In genomic region chr5:163310992-163311391, GRCh38 we compare ENCODE assay signal across 20 cellular contexts.
"Had no signal": no experiment of that assay in that cellular context is flagged by ENCODE, and none has a peak within 500 bp of the region (broad histone marks: within the 10 kb centered on the region; RNA-seq: fewer than 3 reads in every experiment).

No MANE protein-coding gene starts in this region.

- H3K4me1 Mint-ChIP-seq: activated CD4-positive, alpha-beta T cell treated with anti-CD3 and anti-CD28 coated beads, Interleukin-2, amount 10 ng/mL, durations not matched to agents 7 days and 5 days; activated naive CD8-positive, alpha-beta T cell treated with anti-CD3 and anti-CD28 coated beads for 36 hours; brain; central memory CD8-positive, alpha-beta T cell; memory B cell; stimulated activated naive B cell treated with anti-CD40 and anti-IgM and Interleukin-4, amounts not matched to agents 10 μg/mL and 1 μg/mL and 100 μg/mL, for 72 hours; T-helper 17 cell had no signal

- H3K27ac Mint-ChIP-seq: activated CD4-positive, alpha-beta T cell treated with anti-CD3 and anti-CD28 coated beads, Interleukin-2, amount 10 ng/mL, durations not matched to agents 7 days and 5 days; activated naive CD8-positive, alpha-beta T cell treated with anti-CD3 and anti-CD28 coated beads for 36 hours; brain; memory B cell; stimulated activated naive B cell treated with anti-CD40 and anti-IgM and Interleukin-4, amounts not matched to agents 10 μg/mL and 1 μg/mL and 100 μg/mL, for 72 hours; T-helper 17 cell; WTC11 had no signal

- DNase-seq: activated CD4-positive, alpha-beta T cell treated with anti-CD3 and anti-CD28 coated beads, Interleukin-2, amount 10 ng/mL, durations not matched to agents 7 days and 5 days; activated gamma-delta T cell treated with Interleukin-2 at 50 U/mL for 16 hours; activated naive CD8-positive, alpha-beta T cell treated with anti-CD3 and anti-CD28 coated beads for 36 hours; activated T-cell treated with anti-CD3 and anti-CD28 coated beads, Interleukin-2, amount 50 U/mL, for 4 hours; effector CD4-positive, alpha-beta T cell; foreskin fibroblast; hippocampal formation; kidney; left ventricle myocardium inferior; mucosa of descending colon; naive thymus-derived CD4-positive, alpha-beta T cell; retina; stimulated activated CD4-positive, alpha-beta T cell treated with anti-CD3 and anti-CD28 coated beads, Interleukin-4, amount 100 ng/mL, for 1 hour; stimulated activated naive B cell treated with anti-CD40 and anti-IgM and Interleukin-4, amounts not matched to agents 10 μg/mL and 1 μg/mL and 100 μg/mL, for 72 hours; T-helper 17 cell; thyroid gland had no signal

- ATAC-seq: activated T-cell treated with anti-CD3 and anti-CD28 coated beads, Interleukin-2, amount 50 U/mL, for 4 hours; mucosa of descending colon; naive thymus-derived CD4-positive, alpha-beta T cell; stimulated activated naive B cell treated with anti-CD40 and anti-IgM and Interleukin-4, amounts not matched to agents 10 μg/mL and 1 μg/mL and 100 μg/mL, for 72 hours; T-helper 17 cell had no signal

- H3K36me3 Mint-ChIP-seq: activated naive CD8-positive, alpha-beta T cell treated with anti-CD3 and anti-CD28 coated beads for 36 hours; brain; memory B cell; stimulated activated naive B cell treated with anti-CD40 and anti-IgM and Interleukin-4, amounts not matched to agents 10 μg/mL and 1 μg/mL and 100 μg/mL, for 72 hours had no signal

- H3K27me3 Mint-ChIP-seq: activated CD4-positive, alpha-beta T cell treated with anti-CD3 and anti-CD28 coated beads, Interleukin-2, amount 10 ng/mL, durations not matched to agents 7 days and 5 days; activated naive CD8-positive, alpha-beta T cell treated with anti-CD3 and anti-CD28 coated beads for 36 hours; brain; memory B cell; naive thymus-derived CD4-positive, alpha-beta T cell; stimulated activated naive B cell treated with anti-CD40 and anti-IgM and Interleukin-4, amounts not matched to agents 10 μg/mL and 1 μg/mL and 100 μg/mL, for 72 hours; T-helper 17 cell had no signal

- H3K4me3 Mint-ChIP-seq: activated CD4-positive, alpha-beta T cell treated with anti-CD3 and anti-CD28 coated beads, Interleukin-2, amount 10 ng/mL, durations not matched to agents 7 days and 5 days; activated naive CD8-positive, alpha-beta T cell treated with anti-CD3 and anti-CD28 coated beads for 36 hours; activated T-cell treated with anti-CD3 and anti-CD28 coated beads, Interleukin-2, amount 50 U/mL, for 4 hours; brain; central memory CD8-positive, alpha-beta T cell; memory B cell; stimulated activated naive B cell treated with anti-CD40 and anti-IgM and Interleukin-4, amounts not matched to agents 10 μg/mL and 1 μg/mL and 100 μg/mL, for 72 hours; T-helper 17 cell; WTC11 had no signal
